In the genomic region with DNA sequence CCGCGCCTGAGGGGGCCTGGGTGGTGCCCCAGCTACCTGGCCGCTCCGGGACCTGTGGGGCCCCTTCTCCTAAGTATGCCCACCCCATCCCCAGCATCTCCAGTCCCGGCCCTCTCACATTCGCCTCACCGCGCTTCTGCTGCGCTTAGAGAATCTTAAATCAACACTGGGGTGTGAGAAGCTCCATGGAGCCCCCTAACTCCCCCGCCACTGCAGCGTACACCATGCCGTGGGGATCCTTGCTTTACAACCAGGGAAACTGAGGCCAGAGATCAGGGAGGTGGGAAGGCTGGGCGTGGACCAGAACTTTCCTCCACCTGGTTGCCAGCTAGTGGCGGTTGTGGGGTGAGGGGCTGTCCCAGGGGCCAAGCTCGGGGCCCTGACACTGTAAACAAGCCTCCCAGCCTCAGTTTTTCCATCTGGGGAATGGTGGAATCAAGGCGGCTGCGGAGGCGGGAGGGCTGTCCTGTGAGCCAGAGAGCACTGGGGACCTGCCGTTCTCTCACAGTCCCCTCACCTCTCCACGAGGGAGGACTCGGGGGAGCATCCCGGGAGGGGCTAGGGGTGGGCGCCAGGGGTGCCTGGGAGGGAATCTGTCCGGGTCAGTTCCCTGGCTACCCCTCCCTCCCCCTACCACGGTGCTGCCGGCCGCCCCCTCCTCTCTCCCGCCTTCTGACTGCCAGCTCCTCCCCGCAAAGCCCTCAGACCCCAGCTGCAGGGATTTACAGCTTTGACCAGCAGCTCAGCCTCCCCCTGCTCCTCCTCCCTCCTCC, we compare ENCODE assay signal across 1 cellular context.
TF ChIP-seq lines count a peak whose summit lies in the region.

No MANE protein-coding gene starts in this region.

TF ChIP-seq in HepG2, 621 proteins besides CTCF, POLR2A, EP300 and RAD21 (continued from another document and continues in another):
- TF ChIP-seq, protein P1, sequence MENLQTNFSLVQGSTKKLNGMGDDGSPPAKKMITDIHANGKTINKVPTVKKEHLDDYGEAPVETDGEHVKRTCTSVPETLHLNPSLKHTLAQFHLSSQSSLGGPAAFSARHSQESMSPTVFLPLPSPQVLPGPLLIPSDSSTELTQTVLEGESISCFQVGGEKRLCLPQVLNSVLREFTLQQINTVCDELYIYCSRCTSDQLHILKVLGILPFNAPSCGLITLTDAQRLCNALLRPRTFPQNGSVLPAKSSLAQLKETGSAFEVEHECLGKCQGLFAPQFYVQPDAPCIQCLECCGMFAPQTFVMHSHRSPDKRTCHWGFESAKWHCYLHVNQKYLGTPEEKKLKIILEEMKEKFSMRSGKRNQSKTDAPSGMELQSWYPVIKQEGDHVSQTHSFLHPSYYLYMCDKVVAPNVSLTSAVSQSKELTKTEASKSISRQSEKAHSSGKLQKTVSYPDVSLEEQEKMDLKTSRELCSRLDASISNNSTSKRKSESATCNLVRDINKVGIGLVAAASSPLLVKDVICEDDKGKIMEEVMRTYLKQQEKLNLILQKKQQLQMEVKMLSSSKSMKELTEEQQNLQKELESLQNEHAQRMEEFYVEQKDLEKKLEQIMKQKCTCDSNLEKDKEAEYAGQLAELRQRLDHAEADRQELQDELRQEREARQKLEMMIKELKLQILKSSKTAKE (CRISPR knock-in tag; IDR thresholded peaks at IDR 0.05; ENCODE audit: borderline replicate concordance): no peak
- no peak for TF ChIP-seq GTF3A (CRISPR knock-in tag; conservative IDR thresholded peaks at IDR 0.05)
- no peak for TF ChIP-seq RNF2 (conservative IDR thresholded peaks at IDR 0.05; ENCODE audit: low read depth)
- peak; percentile 81; the same call in 1 of the 2 replicates for TF ChIP-seq ZSCAN25 (CRISPR knock-in tag; IDR thresholded peaks at IDR 0.05)
- TF ChIP-seq ZNF644 (CRISPR knock-in tag; IDR thresholded peaks at IDR 0.05; ENCODE audit: low read depth): no peak
- TF ChIP-seq MIER3 (CRISPR knock-in tag; IDR thresholded peaks at IDR 0.05; ENCODE audit: borderline replicate concordance): no peak
- TF ChIP-seq SMC3 (IDR thresholded peaks at IDR 0.05; ENCODE audit: low read length): no peak
- TF ChIP-seq, protein P2, sequence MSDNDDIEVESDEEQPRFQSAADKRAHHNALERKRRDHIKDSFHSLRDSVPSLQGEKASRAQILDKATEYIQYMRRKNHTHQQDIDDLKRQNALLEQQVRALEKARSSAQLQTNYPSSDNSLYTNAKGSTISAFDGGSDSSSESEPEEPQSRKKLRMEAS (IDR thresholded peaks at IDR 0.05): 0 out of 2 replicates have a peak, but pooled peaks have one; percentile 19
- TF ChIP-seq, protein P3, sequence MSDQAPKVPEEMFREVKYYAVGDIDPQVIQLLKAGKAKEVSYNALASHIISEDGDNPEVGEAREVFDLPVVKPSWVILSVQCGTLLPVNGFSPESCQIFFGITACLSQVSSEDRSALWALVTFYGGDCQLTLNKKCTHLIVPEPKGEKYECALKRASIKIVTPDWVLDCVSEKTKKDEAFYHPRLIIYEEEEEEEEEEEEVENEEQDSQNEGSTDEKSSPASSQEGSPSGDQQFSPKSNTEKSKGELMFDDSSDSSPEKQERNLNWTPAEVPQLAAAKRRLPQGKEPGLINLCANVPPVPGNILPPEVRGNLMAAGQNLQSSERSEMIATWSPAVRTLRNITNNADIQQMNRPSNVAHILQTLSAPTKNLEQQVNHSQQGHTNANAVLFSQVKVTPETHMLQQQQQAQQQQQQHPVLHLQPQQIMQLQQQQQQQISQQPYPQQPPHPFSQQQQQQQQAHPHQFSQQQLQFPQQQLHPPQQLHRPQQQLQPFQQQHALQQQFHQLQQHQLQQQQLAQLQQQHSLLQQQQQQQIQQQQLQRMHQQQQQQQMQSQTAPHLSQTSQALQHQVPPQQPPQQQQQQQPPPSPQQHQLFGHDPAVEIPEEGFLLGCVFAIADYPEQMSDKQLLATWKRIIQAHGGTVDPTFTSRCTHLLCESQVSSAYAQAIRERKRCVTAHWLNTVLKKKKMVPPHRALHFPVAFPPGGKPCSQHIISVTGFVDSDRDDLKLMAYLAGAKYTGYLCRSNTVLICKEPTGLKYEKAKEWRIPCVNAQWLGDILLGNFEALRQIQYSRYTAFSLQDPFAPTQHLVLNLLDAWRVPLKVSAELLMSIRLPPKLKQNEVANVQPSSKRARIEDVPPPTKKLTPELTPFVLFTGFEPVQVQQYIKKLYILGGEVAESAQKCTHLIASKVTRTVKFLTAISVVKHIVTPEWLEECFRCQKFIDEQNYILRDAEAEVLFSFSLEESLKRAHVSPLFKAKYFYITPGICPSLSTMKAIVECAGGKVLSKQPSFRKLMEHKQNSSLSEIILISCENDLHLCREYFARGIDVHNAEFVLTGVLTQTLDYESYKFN (CRISPR knock-in tag; conservative IDR thresholded peaks at IDR 0.05): no peak
- TF ChIP-seq ZNF484 (CRISPR knock-in tag; IDR thresholded peaks at IDR 0.05; ENCODE audit: borderline replicate concordance, low read depth): no peak
- TF ChIP-seq KAT8 (CRISPR knock-in tag; IDR thresholded peaks at IDR 0.05): no peak
- no peak for TF ChIP-seq ZIK1 (CRISPR knock-in tag; IDR thresholded peaks at IDR 0.05; ENCODE audit: borderline replicate concordance, low read depth)
- no peak for TF ChIP-seq ZNF619 (CRISPR knock-in tag; IDR thresholded peaks at IDR 0.05)
- TF ChIP-seq ZBTB42 (CRISPR knock-in tag; IDR thresholded peaks at IDR 0.05): no peak
- TF ChIP-seq CREBL2 (CRISPR knock-in tag; IDR thresholded peaks at IDR 0.05; ENCODE audit: borderline replicate concordance): no peak
- TF ChIP-seq ZNF629 (CRISPR knock-in tag; conservative IDR thresholded peaks at IDR 0.05): peak; percentile 94
- TF ChIP-seq NFIC (IDR thresholded peaks at IDR 0.05; ENCODE audit: low read length): no peak
- TF ChIP-seq ZNF577 (CRISPR knock-in tag; IDR thresholded peaks at IDR 0.05; ENCODE audit: borderline replicate concordance, low read depth): no peak
- no peak for TF ChIP-seq FLYWCH1 (CRISPR knock-in tag; IDR thresholded peaks at IDR 0.05)
- no peak for TF ChIP-seq FOXA1 (IDR thresholded peaks at IDR 0.05)
- no peak for TF ChIP-seq FOXA1 (CRISPR knock-in tag; IDR thresholded peaks at IDR 0.05)
- TF ChIP-seq, protein P4, sequence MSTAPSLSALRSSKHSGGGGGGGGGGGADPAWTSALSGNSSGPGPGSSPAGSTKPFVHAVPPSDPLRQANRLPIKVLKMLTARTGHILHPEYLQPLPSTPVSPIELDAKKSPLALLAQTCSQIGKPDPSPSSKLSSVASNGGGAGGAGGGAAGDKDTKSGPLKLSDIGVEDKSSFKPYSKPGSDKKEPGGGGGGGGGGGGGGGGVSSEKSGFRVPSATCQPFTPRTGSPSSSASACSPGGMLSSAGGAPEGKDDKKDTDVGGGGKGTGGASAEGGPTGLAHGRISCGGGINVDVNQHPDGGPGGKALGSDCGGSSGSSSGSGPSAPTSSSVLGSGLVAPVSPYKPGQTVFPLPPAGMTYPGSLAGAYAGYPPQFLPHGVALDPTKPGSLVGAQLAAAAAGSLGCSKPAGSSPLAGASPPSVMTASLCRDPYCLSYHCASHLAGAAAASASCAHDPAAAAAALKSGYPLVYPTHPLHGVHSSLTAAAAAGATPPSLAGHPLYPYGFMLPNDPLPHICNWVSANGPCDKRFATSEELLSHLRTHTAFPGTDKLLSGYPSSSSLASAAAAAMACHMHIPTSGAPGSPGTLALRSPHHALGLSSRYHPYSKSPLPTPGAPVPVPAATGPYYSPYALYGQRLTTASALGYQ (CRISPR knock-in tag; IDR thresholded peaks at IDR 0.05): no peak
- TF ChIP-seq CBX1 (IDR thresholded peaks at IDR 0.05; ENCODE audit: low read depth): no peak
- no peak for TF ChIP-seq PHF8 (CRISPR knock-in tag; IDR thresholded peaks at IDR 0.05)
- no peak for TF ChIP-seq FIP1L1 (IDR thresholded peaks at IDR 0.05; ENCODE audit: borderline replicate concordance, insufficient read depth, low read depth, low read length)
- no peak for TF ChIP-seq ZBTB10 (CRISPR knock-in tag; IDR thresholded peaks at IDR 0.05; ENCODE audit: borderline replicate concordance)
- TF ChIP-seq, protein P5, sequence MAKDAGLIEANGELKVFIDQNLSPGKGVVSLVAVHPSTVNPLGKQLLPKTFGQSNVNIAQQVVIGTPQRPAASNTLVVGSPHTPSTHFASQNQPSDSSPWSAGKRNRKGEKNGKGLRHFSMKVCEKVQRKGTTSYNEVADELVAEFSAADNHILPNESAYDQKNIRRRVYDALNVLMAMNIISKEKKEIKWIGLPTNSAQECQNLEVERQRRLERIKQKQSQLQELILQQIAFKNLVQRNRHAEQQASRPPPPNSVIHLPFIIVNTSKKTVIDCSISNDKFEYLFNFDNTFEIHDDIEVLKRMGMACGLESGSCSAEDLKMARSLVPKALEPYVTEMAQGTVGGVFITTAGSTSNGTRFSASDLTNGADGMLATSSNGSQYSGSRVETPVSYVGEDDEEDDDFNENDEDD (CRISPR knock-in tag; IDR thresholded peaks at IDR 0.05; ENCODE audit: borderline replicate concordance): no peak
- peak; percentile 88 for TF ChIP-seq ZMYM3 (CRISPR knock-in tag; IDR thresholded peaks at IDR 0.05)
- TF ChIP-seq ZSCAN9 (CRISPR knock-in tag; IDR thresholded peaks at IDR 0.05; ENCODE audit: borderline replicate concordance): no peak
- TF ChIP-seq ZNF597 (CRISPR knock-in tag; IDR thresholded peaks at IDR 0.05): no peak
- TF ChIP-seq CENPT (CRISPR knock-in tag; IDR thresholded peaks at IDR 0.05; ENCODE audit: low read depth): no peak
- no peak for TF ChIP-seq SMAD1 (CRISPR knock-in tag; IDR thresholded peaks at IDR 0.05; ENCODE audit: borderline replicate concordance, low read depth)
- TF ChIP-seq ZNF713 (CRISPR knock-in tag; IDR thresholded peaks at IDR 0.05): no peak
- no peak for TF ChIP-seq ZNF563 (CRISPR knock-in tag; IDR thresholded peaks at IDR 0.05)
- no peak for TF ChIP-seq LCORL (IDR thresholded peaks at IDR 0.05)
- 0 out of 2 replicates have a peak, but pooled peaks have one; percentile 62 for TF ChIP-seq LCORL (CRISPR knock-in tag; IDR thresholded peaks at IDR 0.05)
- no peak for TF ChIP-seq ZNF776 (CRISPR knock-in tag; IDR thresholded peaks at IDR 0.05)
- TF ChIP-seq SMYD3 (CRISPR knock-in tag; IDR thresholded peaks at IDR 0.05): no peak
- no peak for TF ChIP-seq FOXK1 (CRISPR knock-in tag; IDR thresholded peaks at IDR 0.05; ENCODE audit: borderline replicate concordance, low read depth)
- TF ChIP-seq CBX2 (IDR thresholded peaks at IDR 0.05; ENCODE audit: low read depth, low read length): no peak
- no peak for TF ChIP-seq CBX2 (CRISPR knock-in tag; IDR thresholded peaks at IDR 0.05; ENCODE audit: low read depth)
- no peak for TF ChIP-seq NCOA2 (CRISPR knock-in tag; IDR thresholded peaks at IDR 0.05)
- no peak for TF ChIP-seq FOSL2 (CRISPR knock-in tag; IDR thresholded peaks at IDR 0.05)
- TF ChIP-seq ZFP36L1 (CRISPR knock-in tag; IDR thresholded peaks at IDR 0.05): no peak
- TF ChIP-seq JUN (CRISPR knock-in tag; IDR thresholded peaks at IDR 0.05): no peak
- no peak for TF ChIP-seq KMT2A (CRISPR knock-in tag; IDR thresholded peaks at IDR 0.05)
- TF ChIP-seq KDM2A (CRISPR knock-in tag; IDR thresholded peaks at IDR 0.05; ENCODE audit: borderline replicate concordance, low read depth): 0 out of 2 replicates have a peak, but pooled peaks have one; percentile 2
- peak; percentile 95 for TF ChIP-seq ZNF263 (CRISPR knock-in tag; IDR thresholded peaks at IDR 0.05)
- TF ChIP-seq THYN1 (CRISPR knock-in tag; IDR thresholded peaks at IDR 0.05; ENCODE audit: borderline replicate concordance, low read depth): no peak
- TF ChIP-seq ZNF207 (IDR thresholded peaks at IDR 0.05; ENCODE audit: borderline replicate concordance): no peak
- TF ChIP-seq CHD4 (IDR thresholded peaks at IDR 0.05; ENCODE audit: borderline replicate concordance, low read length): peak; percentile 63; the same call in 1 of the 2 replicates
- no peak for TF ChIP-seq DR1 (CRISPR knock-in tag; IDR thresholded peaks at IDR 0.05)
- no peak for TF ChIP-seq KLF12 (CRISPR knock-in tag; IDR thresholded peaks at IDR 0.05; ENCODE audit: borderline replicate concordance)
- no peak for TF ChIP-seq ZFY (CRISPR knock-in tag; IDR thresholded peaks at IDR 0.05)
- no peak for TF ChIP-seq MAFG (CRISPR knock-in tag; IDR thresholded peaks at IDR 0.05)
- no peak for TF ChIP-seq ZNF552 (CRISPR knock-in tag; IDR thresholded peaks at IDR 0.05; ENCODE audit: borderline replicate concordance)
- no peak for TF ChIP-seq DDIT3 (CRISPR knock-in tag; IDR thresholded peaks at IDR 0.05)
- TF ChIP-seq SRSF1 (optimal IDR thresholded peaks at IDR 0.05; ENCODE audit: low read depth, low read length): no peak
- no peak for TF ChIP-seq ATAD3A (CRISPR knock-in tag; IDR thresholded peaks at IDR 0.05)
